In the genomic region with DNA sequence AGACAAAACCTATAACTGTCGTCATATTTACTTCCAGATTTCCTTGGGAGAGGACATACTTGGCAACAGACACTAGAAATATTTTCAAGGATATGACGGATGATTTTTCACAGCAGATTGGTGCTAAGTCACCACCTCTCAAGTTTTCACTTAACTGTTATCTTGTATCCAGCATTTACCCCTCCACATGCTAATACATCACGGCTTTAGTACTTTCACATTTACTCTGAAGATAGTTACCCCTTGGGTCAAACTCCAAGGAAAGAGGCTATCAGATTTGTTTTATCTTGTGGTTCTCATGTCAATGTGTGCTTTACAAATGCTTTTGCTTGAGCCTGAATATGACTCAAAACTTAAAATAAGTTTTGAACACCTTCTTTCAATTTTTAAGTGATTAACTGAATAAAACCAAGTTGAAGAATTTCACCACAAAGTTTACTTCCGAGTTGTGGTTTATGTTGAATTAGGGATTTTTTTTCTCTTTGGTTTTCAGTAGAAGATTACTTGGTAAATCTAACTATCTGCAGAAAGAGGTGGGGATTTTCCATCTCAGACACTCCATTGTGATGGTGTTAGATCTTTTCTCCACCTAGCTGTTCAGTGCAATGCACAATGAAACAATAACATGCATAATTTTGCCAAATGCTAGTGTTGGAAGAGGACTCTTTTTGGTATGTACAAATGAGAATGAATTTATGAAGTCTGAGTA, we compare ENCODE assay signal across 26 cellular contexts.
A peak's percentile ranks its signal among the peaks of the same experiment; 100 is the strongest.
DNase-seq lines count a peak whose midpoint lies in the region; ATAC-seq and TF ChIP-seq lines count a peak whose summit lies in the region.
"Had no signal": no experiment of that assay in that cellular context is flagged by ENCODE, and none has a peak within 500 bp of the region (broad histone marks: within the 10 kb centered on the region; RNA-seq: fewer than 3 reads in every experiment).

No MANE protein-coding gene starts in this region.

- DNase-seq in OCI-M1 (lab: John Stamatoyannopoulos, UW) = peak; percentile 73
- peak; percentile 43 for DNase-seq in choroid plexus epithelial cell (ENCODE audit: low read depth)
- no peak for DNase-seq in right lobe of liver
- DNase-seq in Ammon's horn (ENCODE audit: low spot score) = no peak
- DNase-seq in brain microvascular endothelial cell = no peak
- DNase-seq in NK-92 (lab: John Stamatoyannopoulos, UW; ENCODE audit: unreplicated experiment) = no peak
- DNase-seq in C1 segment of cervical spinal cord (lab: John Stamatoyannopoulos, UW) = no peak
- DNase-seq: activated CD4-positive, alpha-beta T cell treated with anti-CD3 and anti-CD28 coated beads, Interleukin-2, amount 10 ng/mL, durations not matched to agents 24 days and 14 days; activated CD8-positive, alpha-beta memory T cell treated with anti-CD3 and anti-CD28 coated beads, Interleukin-2, amount 10 ng/mL, durations not matched to agents 7 days and 5 days; activated naive CD4-positive, alpha-beta T cell treated with anti-CD3 and anti-CD28 coated beads for 36 hours; central memory CD4-positive, alpha-beta T cell; dermis blood vessel endothelial cell; heart right ventricle; MG63; naive B cell; NCI-H1417 treated with DMSO at 0.1 percent for 48 hours; NCI-H524; occipital lobe; WERI-Rb-1 had no signal

- H3K4me1 ChIP-seq in right lobe of liver = no peaks in the 10 kb centered on the region
- H3K4me1 ChIP-seq: A549, heart right ventricle had no signal

- H3K4me3 ChIP-seq in choroid plexus epithelial cell (ENCODE audit: low read depth, low read length) = no peak overlapping the region
- no peak overlapping the region for H3K4me3 ChIP-seq in right lobe of liver
- no peak overlapping the region for H3K4me3 ChIP-seq in brain microvascular endothelial cell (ENCODE audit: low read depth, low read length)
- H3K4me3 ChIP-seq: A549; BLaER1 treated with 17β-estradiol and CSF1 and Interleukin-3, amounts not matched to agents 10 nM and 100 nM; heart right ventricle; MG63; SK-N-MC; skin epidermis had no signal

- H3K27me3 ChIP-seq in right lobe of liver (no peaks in the 10 kb centered on the region), brain microvascular endothelial cell (replicated peaks) (no peaks in the 10 kb centered on the region)
- H3K27me3 ChIP-seq: BLaER1 treated with 17β-estradiol and CSF1 and Interleukin-3, amounts not matched to agents 10 nM and 100 nM; heart right ventricle; MG63 had no signal

- in situ Hi-C loops in brain microvascular endothelial cell (cut with HindIII; ENCODE audit: low pct_ligation_motif_present, low sequenced_read_pairs) = no loop called here

- 57% methylated on average over 4 of the region's 4 CpGs for WGBS in right lobe of liver (ENCODE audit: insufficient coverage, low coverage, low lambda C conversion rate, missing lambda C conversion rate)

- intact Hi-C loops in right lobe of liver (cut with DNase I) = no loop called here

- no peak for TF ChIP-seq CTCF in choroid plexus epithelial cell (conservative IDR thresholded peaks at IDR 0.05; ENCODE audit: low read depth, low read length)
- no peak for TF ChIP-seq CTCF in right lobe of liver (IDR thresholded peaks at IDR 0.05)
- TF ChIP-seq CTCF in brain microvascular endothelial cell (IDR thresholded peaks at IDR 0.05; ENCODE audit: low read depth, low read length, missing control alignments) = no peak

- H3K27ac ChIP-seq in right lobe of liver = no peak overlapping the region
- H3K27ac ChIP-seq in brain microvascular endothelial cell = no peak overlapping the region
- H3K27ac ChIP-seq: A549; BLaER1 treated with 17β-estradiol and CSF1 and Interleukin-3, amounts not matched to agents 10 nM and 100 nM; heart right ventricle; RWPE1; SK-N-MC; skin epidermis; WERI-Rb-1 had no signal

- H3K36me3 ChIP-seq in right lobe of liver (no peaks in the 10 kb centered on the region), brain microvascular endothelial cell (replicated peaks) (no peaks in the 10 kb centered on the region)
- H3K36me3 ChIP-seq: BLaER1 treated with 17β-estradiol and CSF1 and Interleukin-3, amounts not matched to agents 10 nM and 100 nM; heart right ventricle; MG63; WERI-Rb-1 had no signal

- no peak for TF ChIP-seq POLR2A in right lobe of liver (IDR thresholded peaks at IDR 0.05)

- H3K9me3 ChIP-seq in right lobe of liver = no peaks in the 10 kb centered on the region
- H3K9me3 ChIP-seq: A549, heart right ventricle, MG63 had no signal

- ATAC-seq in GM18867 (IDR thresholded peaks at IDR 0.05; ENCODE audit: unreplicated experiment) = peak; percentile 54
- peak in 3 of 4 donors; percentile 38 to 50 (median 38) for ATAC-seq in right lobe of liver
- ATAC-seq: A549; activated CD8-positive, alpha-beta memory T cell treated with anti-CD3 and anti-CD28 coated beads, Interleukin-2, amount 10 ng/mL, durations not matched to agents 7 days and 5 days; heart right ventricle; left lobe of liver had no signal

Comparison
In these comparisons a context has a peak if more than half of its experiments do, and no peak if none do; other contexts are left out.
1. DNase-seq: peak in OCI-M1 (single experiment) and choroid plexus epithelial cell (single experiment); none in right lobe of liver (0 of 3), Ammon's horn (single experiment), brain microvascular endothelial cell (single experiment), NK-92 (single experiment) and C1 segment of cervical spinal cord (0 of 14).